Comparison of ENCODE assay signal across 23 cellular contexts in genomic region chr1:51414811-51415210, GRCh38.
"Had no signal": no experiment of that assay in that cellular context is flagged by ENCODE, and none has a peak within 500 bp of the region (broad histone marks: within the 10 kb centered on the region; RNA-seq: fewer than 3 reads in every experiment).

No MANE protein-coding gene starts in this region.

- FAIRE-seq: endothelial cell of umbilical vein, frontal cortex had no signal

- DNase-seq: dermis blood vessel endothelial cell; dorsolateral prefrontal cortex; effector CD4-positive, alpha-beta T cell; effector memory CD4-positive, alpha-beta T cell; foreskin keratinocyte; heart left ventricle; hypothalamus; immature natural killer cell; islet precursor cell; left cardiac atrium; left lung; left ventricle myocardium superior; mammary epithelial cell; mesendoderm; midbrain; naive thymus-derived CD4-positive, alpha-beta T cell had no signal

- H3K4me1 ChIP-seq: foreskin keratinocyte, left lung had no signal

- H3K27ac ChIP-seq: coronary artery, esophagus muscularis mucosa, foreskin keratinocyte, gastroesophageal sphincter, hepatocyte, left lung had no signal

- H3K9me3 ChIP-seq: esophagus muscularis mucosa, gastroesophageal sphincter, left lung had no signal

- ATAC-seq: foreskin keratinocyte; gastroesophageal sphincter; heart left ventricle; left cardiac atrium; left lung; left ventricle myocardium superior; naive thymus-derived CD4-positive, alpha-beta T cell had no signal

- H3K4me2 ChIP-seq: hepatocyte had no signal

- H3K4me3 ChIP-seq: coronary artery, dorsolateral prefrontal cortex, esophagus muscularis mucosa, gastroesophageal sphincter, heart left ventricle, hepatocyte, left lung, lung had no signal

- H2AFZ ChIP-seq: hepatocyte had no signal

- H3K27me3 ChIP-seq: dorsolateral prefrontal cortex, esophagus muscularis mucosa, foreskin keratinocyte, gastroesophageal sphincter, heart left ventricle, hepatocyte, left lung had no signal
